In genomic region chr12:53482626-53483165, GRCh38 we compare ENCODE assay signal across 1 cellular context.
TF ChIP-seq lines count a peak whose summit lies in the region.

No MANE protein-coding gene starts in this region.

TF ChIP-seq in HepG2, 621 proteins besides CTCF, POLR2A, EP300 and RAD21 (continued from another document and continues in another):
- TF ChIP-seq AKNA (CRISPR knock-in tag; IDR thresholded peaks at IDR 0.05; ENCODE audit: borderline replicate concordance) = no peak
- no peak for TF ChIP-seq NBN (conservative IDR thresholded peaks at IDR 0.05)
- TF ChIP-seq MYPOP (CRISPR knock-in tag; IDR thresholded peaks at IDR 0.05) = no peak
- TF ChIP-seq DNMT1 (CRISPR knock-in tag; IDR thresholded peaks at IDR 0.05) = no peak
- TF ChIP-seq TCF7L2 (IDR thresholded peaks at IDR 0.05; ENCODE audit: low read depth, low read length) = no peak
- TF ChIP-seq IKZF1 (IDR thresholded peaks at IDR 0.05) = no peak
- TF ChIP-seq ZNF564 (CRISPR knock-in tag; IDR thresholded peaks at IDR 0.05) = no peak
- TF ChIP-seq ZBTB43 (CRISPR knock-in tag; conservative IDR thresholded peaks at IDR 0.05) = no peak
- no peak for TF ChIP-seq ZNF605 (CRISPR knock-in tag; IDR thresholded peaks at IDR 0.05)
- no peak for TF ChIP-seq ERF (CRISPR knock-in tag; IDR thresholded peaks at IDR 0.05)
- TF ChIP-seq ARNT2 (CRISPR knock-in tag; IDR thresholded peaks at IDR 0.05; ENCODE audit: low read depth) = 0 out of 2 replicates have a peak, but pooled peaks have one; percentile 45
- no peak for TF ChIP-seq ZNF792 (CRISPR knock-in tag; IDR thresholded peaks at IDR 0.05)
- TF ChIP-seq PHF8 (CRISPR knock-in tag; IDR thresholded peaks at IDR 0.05) = no peak; the same call in 1 of the 2 replicates
- no peak for TF ChIP-seq ZNF572 (CRISPR knock-in tag; IDR thresholded peaks at IDR 0.05)
- no peak for TF ChIP-seq JUND (CRISPR knock-in tag; IDR thresholded peaks at IDR 0.05)
- no peak for TF ChIP-seq ARID4A (CRISPR knock-in tag; IDR thresholded peaks at IDR 0.05; ENCODE audit: borderline replicate concordance)
- no peak for TF ChIP-seq ZNF841 (CRISPR knock-in tag; IDR thresholded peaks at IDR 0.05; ENCODE audit: borderline replicate concordance)
- TF ChIP-seq ZFP41 (CRISPR knock-in tag; IDR thresholded peaks at IDR 0.05; ENCODE audit: borderline replicate concordance) = no peak
- TF ChIP-seq HES4 (CRISPR knock-in tag; IDR thresholded peaks at IDR 0.05; ENCODE audit: borderline replicate concordance) = no peak
- TF ChIP-seq ZBTB37 (CRISPR knock-in tag; IDR thresholded peaks at IDR 0.05) = no peak
- TF ChIP-seq AFF4 (CRISPR knock-in tag; IDR thresholded peaks at IDR 0.05) = no peak
- no peak for TF ChIP-seq SOX5 (CRISPR knock-in tag; IDR thresholded peaks at IDR 0.05; ENCODE audit: borderline replicate concordance)
- no peak for TF ChIP-seq NFE2L2 (IDR thresholded peaks at IDR 0.05; ENCODE audit: low read length)
- no peak for TF ChIP-seq STAG1 (CRISPR knock-in tag; IDR thresholded peaks at IDR 0.05)
- TF ChIP-seq EEA1 (CRISPR knock-in tag; IDR thresholded peaks at IDR 0.05; ENCODE audit: borderline replicate concordance) = no peak
- no peak for TF ChIP-seq RFX5 (IDR thresholded peaks at IDR 0.05; ENCODE audit: low read depth, low read length)
- no peak for TF ChIP-seq EHMT2 (IDR thresholded peaks at IDR 0.05; ENCODE audit: borderline replicate concordance, low read depth, low read length)
- TF ChIP-seq MIER2 (CRISPR knock-in tag; IDR thresholded peaks at IDR 0.05) = no peak
- TF ChIP-seq ZMYM4 (CRISPR knock-in tag; IDR thresholded peaks at IDR 0.05) = no peak
- TF ChIP-seq MZF1 (CRISPR knock-in tag; IDR thresholded peaks at IDR 0.05; ENCODE audit: borderline replicate concordance) = no peak
- TF ChIP-seq TAF15 (IDR thresholded peaks at IDR 0.05; ENCODE audit: low read depth, low read length, poor library complexity, severe bottlenecking) = peak; percentile 74
- TF ChIP-seq YEATS2 (CRISPR knock-in tag; IDR thresholded peaks at IDR 0.05; ENCODE audit: borderline replicate concordance) = no peak
- no peak for TF ChIP-seq ETV6 (CRISPR knock-in tag; conservative IDR thresholded peaks at IDR 0.05)
- TF ChIP-seq GMEB2 (CRISPR knock-in tag; IDR thresholded peaks at IDR 0.05; ENCODE audit: low read depth) = no peak
- no peak for TF ChIP-seq MBNL3 (CRISPR knock-in tag; conservative IDR thresholded peaks at IDR 0.05)
- 0 out of 2 replicates have a peak, but pooled peaks have one; percentile 46 for TF ChIP-seq FIP1L1 (IDR thresholded peaks at IDR 0.05; ENCODE audit: borderline replicate concordance, insufficient read depth, low read depth, low read length)
- no peak for TF ChIP-seq JARID2 (CRISPR knock-in tag; IDR thresholded peaks at IDR 0.05; ENCODE audit: insufficient replicate concordance)
- TF ChIP-seq BRD4 (CRISPR knock-in tag; IDR thresholded peaks at IDR 0.05) = no peak
- no peak for TF ChIP-seq ZBTB7B (CRISPR knock-in tag; IDR thresholded peaks at IDR 0.05)
- no peak for TF ChIP-seq ELF3 (CRISPR knock-in tag; IDR thresholded peaks at IDR 0.05)
- TF ChIP-seq MXD3 (CRISPR knock-in tag; IDR thresholded peaks at IDR 0.05) = 0 out of 2 replicates have a peak, but pooled peaks have one; percentile 17
- TF ChIP-seq BCL6 (CRISPR knock-in tag; IDR thresholded peaks at IDR 0.05) = no peak
- no peak for TF ChIP-seq KDM1A (CRISPR knock-in tag; IDR thresholded peaks at IDR 0.05)
- no peak for TF ChIP-seq ZNF724P (CRISPR knock-in tag; IDR thresholded peaks at IDR 0.05; ENCODE audit: borderline replicate concordance)
- no peak for TF ChIP-seq U2AF1 (optimal IDR thresholded peaks at IDR 0.05; ENCODE audit: low read depth, low read length)
- no peak for TF ChIP-seq RORA (CRISPR knock-in tag; IDR thresholded peaks at IDR 0.05)
- peak; percentile 86 for TF ChIP-seq RBFOX2 (IDR thresholded peaks at IDR 0.05; ENCODE audit: low read depth, low read length)
- no peak for TF ChIP-seq CHD4 (IDR thresholded peaks at IDR 0.05; ENCODE audit: borderline replicate concordance, low read length)
- TF ChIP-seq SRSF1 (optimal IDR thresholded peaks at IDR 0.05; ENCODE audit: low read depth, low read length) = no peak
